Comparison of ENCODE assay signal across 18 cellular contexts in the genomic region with DNA sequence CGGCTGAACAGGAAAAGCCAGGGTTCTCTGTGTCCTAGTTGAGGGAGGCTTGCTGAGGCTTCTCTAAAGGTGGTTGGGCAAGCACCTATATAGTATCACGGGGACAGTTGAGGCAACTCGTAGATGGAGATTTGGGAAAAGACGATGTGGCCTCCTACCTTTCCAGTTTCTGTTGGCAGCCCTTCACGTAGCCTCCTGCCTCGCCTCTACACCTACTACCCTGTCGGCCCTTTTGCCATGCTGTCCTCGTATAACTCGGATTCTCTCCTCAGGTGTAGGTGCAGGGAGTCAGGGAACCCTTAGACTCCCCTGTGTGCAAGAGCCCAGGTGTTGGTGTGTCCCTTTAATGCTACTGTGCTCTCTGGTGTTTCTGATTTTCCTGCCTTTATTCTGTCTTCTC. TPM values are rescaled to one million over a fixed set of nuclear protein-coding genes. Genes with fewer than 3 reads are reported as not detected.
DNase-seq lines count a peak whose midpoint lies in the region; ATAC-seq and TF ChIP-seq lines count a peak whose summit lies in the region.
"Had no signal": no experiment of that assay in that cellular context is flagged by ENCODE, and none has a peak within 500 bp of the region (broad histone marks: within the 10 kb centered on the region; RNA-seq: fewer than 3 reads in every experiment).

No MANE protein-coding gene starts in this region.

- no peak overlapping the region for H3K4ac ChIP-seq in neuronal stem cell (ENCODE audit: low read length)

- H3K4me3 Mint-ChIP-seq in activated T-cell treated with anti-CD3 and anti-CD28 coated beads, Interleukin-2, amount 50 U/mL, for 24 hours = no peak overlapping the region
- H3K4me3 Mint-ChIP-seq in activated T-cell treated with anti-CD3 and anti-CD28 coated beads, Interleukin-2, amount 50 U/mL, for 4 hours = no peak overlapping the region
- H3K4me3 Mint-ChIP-seq in IgD-negative memory B cell = no peak overlapping the region
- H3K4me3 Mint-ChIP-seq in chondrocyte (ENCODE audit: unreplicated experiment) = no peak overlapping the region
- H3K4me3 Mint-ChIP-seq: CD8-positive, alpha-beta T cell had no signal

- no peaks in the 10 kb centered on the region for H3K27me3 Mint-ChIP-seq in activated T-cell treated with anti-CD3 and anti-CD28 coated beads, Interleukin-2, amount 50 U/mL, for 24 hours
- H3K27me3 Mint-ChIP-seq in activated T-cell treated with anti-CD3 and anti-CD28 coated beads, Interleukin-2, amount 50 U/mL, for 4 hours (ENCODE audit: low read depth) = no peaks in the 10 kb centered on the region
- H3K27me3 Mint-ChIP-seq in IgD-negative memory B cell = no peaks in the 10 kb centered on the region
- no peaks in the 10 kb centered on the region for H3K27me3 Mint-ChIP-seq in chondrocyte (ENCODE audit: low read depth)

- peaks cover 2% of the 10 kb centered on the region for H3K79me1 ChIP-seq in neuronal stem cell (ENCODE audit: low read depth, low read length)

- H3K4me3 ChIP-seq in neuronal stem cell (ENCODE audit: low read length in 2 of 2) (no peak overlapping the region), tibial nerve (no peak overlapping the region)
- H3K4me3 ChIP-seq: BLaER1 treated with 17β-estradiol and CSF1 and Interleukin-3, amounts not matched to agents 10 nM and 100 nM; GM12878; SJSA1 had no signal

- no peak overlapping the region for H4K91ac ChIP-seq in neuronal stem cell (ENCODE audit: low read depth, low read length, poor library complexity)

- no CpG with 5 or more reads among the region's 9 CpGs for WGBS in neuronal stem cell (ENCODE audit: extremely low coverage in 2 of 2, insufficient read length in 2 of 2, insufficient replicate concordance in 1 of 2), 2 donors
- WGBS in tibial nerve, 2 donors = 88 to 89% methylated on average over 9 of the region's 9 CpGs

- peaks cover 36% of the 10 kb centered on the region for H3K36me3 Mint-ChIP-seq in activated T-cell treated with anti-CD3 and anti-CD28 coated beads, Interleukin-2, amount 50 U/mL, for 24 hours (ENCODE audit: low read depth)
- H3K36me3 Mint-ChIP-seq in activated T-cell treated with anti-CD3 and anti-CD28 coated beads, Interleukin-2, amount 50 U/mL, for 4 hours (ENCODE audit: insufficient read depth) = peaks cover 18% of the 10 kb centered on the region
- H3K36me3 Mint-ChIP-seq in IgD-negative memory B cell (peaks cover 8% of the 10 kb centered on the region), chondrocyte (ENCODE audit: low read depth) (peaks cover 13% of the 10 kb centered on the region)

- no peak overlapping the region for H3K4me2 ChIP-seq in neuronal stem cell (ENCODE audit: insufficient read depth, low read length, poor library complexity, severe bottlenecking)
- H3K4me2 ChIP-seq: BLaER1 treated with 17β-estradiol and CSF1 and Interleukin-3, amounts not matched to agents 10 nM and 100 nM; KMS-11 had no signal

- H3K18ac ChIP-seq in neuronal stem cell (ENCODE audit: low read length) = no peak overlapping the region

- H2BK15ac ChIP-seq in neuronal stem cell (ENCODE audit: low read length) = no peak overlapping the region

- H3K27ac ChIP-seq in neuronal stem cell (replicated peaks; ENCODE audit: low read length) (no peak overlapping the region), tibial nerve (no peak overlapping the region)
- H3K27ac ChIP-seq: BLaER1 treated with 17β-estradiol and CSF1 and Interleukin-3, amounts not matched to agents 10 nM and 100 nM; KMS-11; SJSA1 had no signal

- TF ChIP-seq CTCF in chondrocyte (IDR thresholded peaks at IDR 0.05) (no peak), tibial nerve (IDR thresholded peaks at IDR 0.05) (no peak)

- ATAC-seq in activated T-cell treated with anti-CD3 and anti-CD28 coated beads, Interleukin-2, amount 50 U/mL, for 4 hours = no peak
- ATAC-seq in HG03045 (IDR thresholded peaks at IDR 0.05; ENCODE audit: unreplicated experiment) = no peak
- ATAC-seq: CD8-positive, alpha-beta T cell; GM12878 had no signal

- H3K9me3 Mint-ChIP-seq in activated T-cell treated with anti-CD3 and anti-CD28 coated beads, Interleukin-2, amount 50 U/mL, for 24 hours = no peaks in the 10 kb centered on the region
- H3K9me3 Mint-ChIP-seq in activated T-cell treated with anti-CD3 and anti-CD28 coated beads, Interleukin-2, amount 50 U/mL, for 4 hours = no peaks in the 10 kb centered on the region
- no peaks in the 10 kb centered on the region for H3K9me3 Mint-ChIP-seq in IgD-negative memory B cell
- no peaks in the 10 kb centered on the region for H3K9me3 Mint-ChIP-seq in chondrocyte (ENCODE audit: low read depth)
- H3K9me3 Mint-ChIP-seq: CD8-positive, alpha-beta T cell had no signal

- TF ChIP-seq EP300 in tibial nerve (IDR thresholded peaks at IDR 0.05) = no peak

- no peaks in the 10 kb centered on the region for H3K4me1 Mint-ChIP-seq in activated T-cell treated with anti-CD3 and anti-CD28 coated beads, Interleukin-2, amount 50 U/mL, for 24 hours (ENCODE audit: low read depth)
- no peaks in the 10 kb centered on the region for H3K4me1 Mint-ChIP-seq in activated T-cell treated with anti-CD3 and anti-CD28 coated beads, Interleukin-2, amount 50 U/mL, for 4 hours (ENCODE audit: low read depth)
- H3K4me1 Mint-ChIP-seq in IgD-negative memory B cell (peaks cover 0 to 1% (median 0%) of the 10 kb centered on the region in 3 donors), chondrocyte (ENCODE audit: low read depth) (no peaks in the 10 kb centered on the region)

- no peak overlapping the region for H2BK5ac ChIP-seq in neuronal stem cell (ENCODE audit: low read length)

- H3K23ac ChIP-seq in neuronal stem cell (ENCODE audit: low read depth, low read length, poor library complexity) = peak overlapping the region; percentile 52

- no peak for DNase-seq in activated T-cell treated with anti-CD3 and anti-CD28 coated beads, Interleukin-2, amount 50 U/mL, for 24 hours
- DNase-seq in activated T-cell treated with anti-CD3 and anti-CD28 coated beads, Interleukin-2, amount 50 U/mL, for 4 hours = no peak
- DNase-seq in chondrocyte (ENCODE audit: low spot score) = no peak
- DNase-seq in neuronal stem cell (ENCODE audit: low spot score) = no peak
- no peak for DNase-seq in tibial nerve (ENCODE audit: low spot score in 2 of 2)
- DNase-seq: DMS53, EL, MV-4-11, NCI-H1417 treated with DMSO at 0.1 percent for 48 hours, NCI-H187 treated with DMSO at 0.1 percent for 48 hours, NCI-H526 had no signal

- H3K27ac Mint-ChIP-seq in activated T-cell treated with anti-CD3 and anti-CD28 coated beads, Interleukin-2, amount 50 U/mL, for 24 hours = peak overlapping the region; percentile 1
- H3K27ac Mint-ChIP-seq in IgD-negative memory B cell (peak overlapping the region in 2 of 3 donors; percentile 11 to 76), chondrocyte (ENCODE audit: unreplicated experiment) (peak overlapping the region; percentile 18)
- H3K27ac Mint-ChIP-seq: CD8-positive, alpha-beta T cell had no signal

- H2BK12ac ChIP-seq in neuronal stem cell (ENCODE audit: low read length) = no peak overlapping the region

- H2BK120ac ChIP-seq in neuronal stem cell (ENCODE audit: low read depth, low read length) = no peak overlapping the region

- peaks cover 73 to 96% of the 10 kb centered on the region in 2 donors for H3K36me3 ChIP-seq in neuronal stem cell (replicated peaks in 1 of 2; ENCODE audit: control insufficient read depth in 2 of 2, insufficient read depth in 2 of 2, low read length in 2 of 2)
- H3K36me3 ChIP-seq in tibial nerve = peaks cover 0 to 86% (median 39%) of the 10 kb centered on the region in 3 donors

- peaks cover 0 to 2% of the 10 kb centered on the region in 2 donors for H3K9me3 ChIP-seq in neuronal stem cell (replicated peaks in 1 of 2; ENCODE audit: control insufficient read depth in 2 of 2, insufficient read depth in 1 of 2, low read depth in 1 of 2, low read length in 2 of 2)
- H3K9me3 ChIP-seq in tibial nerve = no peaks in the 10 kb centered on the region
- H3K9me3 ChIP-seq: BLaER1 treated with 17β-estradiol and CSF1 and Interleukin-3, amounts not matched to agents 10 nM and 100 nM; SJSA1 had no signal

- H3K27me3 ChIP-seq in neuronal stem cell (ENCODE audit: control insufficient read depth in 3 of 3, insufficient read depth in 3 of 3, low read depth in 1 of 3, low read length in 3 of 3) (no peaks in the 10 kb centered on the region), tibial nerve (no peaks in the 10 kb centered on the region)
- H3K27me3 ChIP-seq: BLaER1 treated with 17β-estradiol and CSF1 and Interleukin-3, amounts not matched to agents 10 nM and 100 nM; SJSA1 had no signal

- no peak overlapping the region for H2AK5ac ChIP-seq in neuronal stem cell (ENCODE audit: low read depth, low read length)

- H2AFZ ChIP-seq in neuronal stem cell (ENCODE audit: low read length) = no peak overlapping the region

- no peak overlapping the region for H3K14ac ChIP-seq in neuronal stem cell (ENCODE audit: low read length)

- TF ChIP-seq POLR2A in tibial nerve (IDR thresholded peaks at IDR 0.05) = no peak

- H3K9ac ChIP-seq in neuronal stem cell (ENCODE audit: low read depth, low read length, poor library complexity) = peak overlapping the region; percentile 50
- H3K9ac ChIP-seq: BLaER1 treated with 17β-estradiol and CSF1 and Interleukin-3, amounts not matched to agents 10 nM and 100 nM; KMS-11 had no signal

- H3K4me1 ChIP-seq in neuronal stem cell (ENCODE audit: control insufficient read depth in 2 of 2, insufficient read depth in 1 of 2, low read depth in 1 of 2, low read length in 2 of 2) (no peaks in the 10 kb centered on the region), tibial nerve (peaks cover 0 to 3% (median 0%) of the 10 kb centered on the region in 4 donors)
- H3K4me1 ChIP-seq: SJSA1 had no signal

- H4K8ac ChIP-seq in neuronal stem cell (ENCODE audit: low read depth, low read length) = no peak overlapping the region

RNA-seq across cellular contexts. Expression of gene ZNF692, which starts 10.3 kb away (rescaled TPM):
- total RNA-seq in activated T-cell treated with anti-CD3 and anti-CD28 coated beads, Interleukin-2, amount 50 U/mL, for 4 hours = 10 to 100 TPM; 59.8 to 72.6 (median 70.1) TPM
- 17.0 TPM for polyA plus RNA-seq in IgD-negative memory B cell
- total RNA-seq in chondrocyte = 20.7 to 36.4 TPM (median 21.6 TPM) in 3 replicates
- polyA plus RNA-seq in neuronal stem cell (2013, experiment 1 of 2) = 43.3 TPM
- polyA plus RNA-seq in neuronal stem cell (2013, experiment 2 of 2) = 39.1 TPM
- 100 to 1,000 TPM in 1 of 4 donors, 10 to 100 TPM in 3; 40.8 to 118 (median 68.5) TPM for total RNA-seq in tibial nerve

RNA-seq across cellular contexts. Expression of gene ZNF672, which starts 10.6 kb away (rescaled TPM):
- 10 to 100 TPM; 35.9 to 38.3 (median 37.2) TPM for total RNA-seq in activated T-cell treated with anti-CD3 and anti-CD28 coated beads, Interleukin-2, amount 50 U/mL, for 4 hours
- polyA plus RNA-seq in IgD-negative memory B cell = 46.3 TPM
- total RNA-seq in chondrocyte = 17.1 to 20.2 TPM (median 19.8 TPM) in 3 replicates
- 32.2 TPM for polyA plus RNA-seq in neuronal stem cell (2013, experiment 1 of 2)
- polyA plus RNA-seq in neuronal stem cell (2013, experiment 2 of 2) = 32.8 TPM
- total RNA-seq in tibial nerve = 10 to 100 TPM; 22.4 to 38.4 (median 31.8) TPM

RNA-seq across cellular contexts. Expression of gene SH3BP5L, which starts 22.9 kb away (rescaled TPM):
- total RNA-seq in activated T-cell treated with anti-CD3 and anti-CD28 coated beads, Interleukin-2, amount 50 U/mL, for 4 hours = 10 to 100 TPM; 14.9 to 16.4 (median 16.1) TPM
- 4.9 TPM for polyA plus RNA-seq in IgD-negative memory B cell
- total RNA-seq in chondrocyte (30.1 to 33.9 TPM (median 30.8 TPM) in 3 replicates), tibial nerve (10 to 100 TPM; 16.8 to 24.6 (median 21.7) TPM)
- 18.4 TPM for polyA plus RNA-seq in neuronal stem cell (2013, experiment 1 of 2)
- polyA plus RNA-seq in neuronal stem cell (2013, experiment 2 of 2) = 18.3 TPM

RNA-seq across cellular contexts. Expression of gene PGBD2, which starts 57.4 kb away (rescaled TPM):
- 1 to 10 TPM; 3.4 to 4.7 (median 4.0) TPM for total RNA-seq in activated T-cell treated with anti-CD3 and anti-CD28 coated beads, Interleukin-2, amount 50 U/mL, for 4 hours
- polyA plus RNA-seq in IgD-negative memory B cell = 16.9 TPM
- 5.2 to 6.0 TPM (median 5.8 TPM) in 3 replicates for total RNA-seq in chondrocyte
- 2.3 TPM for polyA plus RNA-seq in neuronal stem cell (2013, experiment 1 of 2)
- polyA plus RNA-seq in neuronal stem cell (2013, experiment 2 of 2) = 2.5 TPM
- total RNA-seq in tibial nerve = 1 to 10 TPM; 3.3 to 7.3 (median 5.4) TPM
